In genomic region chr11:132245558-132246385, GRCh38 we compare ENCODE assay signal across 13 cellular contexts.
"Had no signal": no experiment of that assay in that cellular context is flagged by ENCODE, and none has a peak within 500 bp of the region (broad histone marks: within the 10 kb centered on the region; RNA-seq: fewer than 3 reads in every experiment).

No MANE protein-coding gene starts in this region.

- H3K9me3 ChIP-seq: neutrophil, upper lobe of left lung had no signal

- H3K36me3 ChIP-seq: neutrophil, upper lobe of left lung had no signal

- H3K9me3 Mint-ChIP-seq: activated CD4-positive, alpha-beta T cell treated with anti-CD3 and anti-CD28 coated beads, Interleukin-2, amount 10 ng/mL, durations not matched to agents 7 days and 5 days; activated naive CD8-positive, alpha-beta T cell treated with anti-CD3 and anti-CD28 coated beads, Interleukin-2, amount 50 U/mL, for 24 hours had no signal

- H3K4me1 ChIP-seq: upper lobe of left lung had no signal

- H3K4me3 Mint-ChIP-seq: activated CD4-positive, alpha-beta T cell treated with anti-CD3 and anti-CD28 coated beads, Interleukin-2, amount 10 ng/mL, durations not matched to agents 7 days and 5 days; activated naive CD8-positive, alpha-beta T cell treated with anti-CD3 and anti-CD28 coated beads, Interleukin-2, amount 50 U/mL, for 24 hours had no signal

- H3K27ac ChIP-seq: neutrophil, upper lobe of left lung had no signal

- H3K27ac Mint-ChIP-seq: activated CD4-positive, alpha-beta T cell treated with anti-CD3 and anti-CD28 coated beads, Interleukin-2, amount 10 ng/mL, durations not matched to agents 7 days and 5 days; activated naive CD8-positive, alpha-beta T cell treated with anti-CD3 and anti-CD28 coated beads, Interleukin-2, amount 50 U/mL, for 24 hours had no signal

- H3K27me3 Mint-ChIP-seq: activated CD4-positive, alpha-beta T cell treated with anti-CD3 and anti-CD28 coated beads, Interleukin-2, amount 10 ng/mL, durations not matched to agents 7 days and 5 days; activated naive CD8-positive, alpha-beta T cell treated with anti-CD3 and anti-CD28 coated beads, Interleukin-2, amount 50 U/mL, for 24 hours had no signal

- DNase-seq: activated CD4-positive, alpha-beta T cell treated with anti-CD3 and anti-CD28 coated beads, Interleukin-2, amount 10 ng/mL, durations not matched to agents 7 days and 5 days; activated CD4-positive, CD25-positive, alpha-beta regulatory T cell; activated CD8-positive, alpha-beta memory T cell treated with anti-CD3 and anti-CD28 coated beads for 24 hours; activated naive CD4-positive, alpha-beta T cell treated with Interleukin-2 at 50 U/mL for 16 hours; activated naive CD8-positive, alpha-beta T cell treated with anti-CD3 and anti-CD28 coated beads, Interleukin-2, amount 50 U/mL, for 24 hours; erythroblast; left ventricle myocardium superior; mesendoderm; stimulated activated CD4-positive, alpha-beta T cell treated with anti-CD3 and anti-CD28 coated beads, Interleukin-12 subunit alpha, Interleukin-12 subunit beta, amount 100 ng/mL, for 4 hours; stimulated activated naive CD4-positive, alpha-beta T cell treated with Interleukin-2 at 50 U/mL for 16 hours; T-helper 2 cell had no signal

- H3K4me3 ChIP-seq: upper lobe of left lung had no signal

- H3K4me1 Mint-ChIP-seq: activated CD4-positive, alpha-beta T cell treated with anti-CD3 and anti-CD28 coated beads, Interleukin-2, amount 10 ng/mL, durations not matched to agents 7 days and 5 days; activated naive CD8-positive, alpha-beta T cell treated with anti-CD3 and anti-CD28 coated beads, Interleukin-2, amount 50 U/mL, for 24 hours had no signal

- H3K27me3 ChIP-seq: neutrophil, upper lobe of left lung had no signal

- ATAC-seq: activated naive CD8-positive, alpha-beta T cell treated with anti-CD3 and anti-CD28 coated beads, Interleukin-2, amount 50 U/mL, for 24 hours; left ventricle myocardium superior had no signal
